In genomic region chr2:70561893-70562292, GRCh38 we compare ENCODE assay signal across 20 cellular contexts. TPM values are rescaled to one million over a fixed set of nuclear protein-coding genes. Genes with fewer than 3 reads are reported as not detected.
DNase-seq lines count a peak whose midpoint lies in the region; ATAC-seq, FAIRE-seq and TF ChIP-seq lines count a peak whose summit lies in the region.
"Had no signal": no experiment of that assay in that cellular context is flagged by ENCODE, and none has a peak within 500 bp of the region (broad histone marks: within the 10 kb centered on the region; RNA-seq: fewer than 3 reads in every experiment).

No MANE protein-coding gene starts in this region.

- H3K36me3 ChIP-seq in GM23248 (ENCODE audit: low read depth), result no peaks in the 10 kb centered on the region

- H3K27me3 ChIP-seq in GM23248 (replicated peaks; ENCODE audit: insufficient read depth), result 0 out of 2 replicates have a peak, but pooled peaks cover 6% of the 10 kb centered on the region

- no peaks in the 10 kb centered on the region for H3F3A ChIP-seq in GM23248 (ENCODE audit: insufficient read depth)

- TF ChIP-seq POLR2A in GM12891 (IDR thresholded peaks at IDR 0.05; ENCODE audit: low read depth, low read length), result no peak

- H3K4me1 ChIP-seq in GM23248 (ENCODE audit: insufficient read depth), result no peaks in the 10 kb centered on the region

- no peaks in the 10 kb centered on the region for H3K79me2 ChIP-seq in GM23248 (ENCODE audit: insufficient read depth)

- in situ Hi-C loops in ACHN (cut with HindIII; ENCODE audit: low pct_ligation_motif_present, low pct_unique_long_range_greater_than_20kb, low sequenced_read_pairs) (no loop called here), GM23248 (cut with MboI) (no loop called here)

- H3K9me3 ChIP-seq in GM23248 (ENCODE audit: low read depth), result no peaks in the 10 kb centered on the region

- no peak overlapping the region for H3K27ac ChIP-seq in GM23248
- H3K27ac ChIP-seq: PC-9, RWPE1 had no signal

- H3K9ac ChIP-seq in GM23248, result no peak overlapping the region

- no peak for FAIRE-seq in GM12891 (lab: Jason Lieb, UNC)
- FAIRE-seq: GM19239 had no signal

- H3K4me3 ChIP-seq in GM23248, result no peak overlapping the region
- H3K4me3 ChIP-seq: PC-9 had no signal

- ATAC-seq in GM18498 (IDR thresholded peaks at IDR 0.05; ENCODE audit: unreplicated experiment) (no peak), HG02938 (IDR thresholded peaks at IDR 0.05; ENCODE audit: unreplicated experiment) (no peak)
- ATAC-seq: CD8-positive, alpha-beta T cell had no signal

- peak; percentile 55 for DNase-seq in ACHN
- DNase-seq in GM23248, result peak; percentile 25
- DNase-seq in NCI-H226, result peak; percentile 64
- DNase-seq in glomerular visceral epithelial cell (ENCODE audit: extremely low spot score), result peak; percentile 40
- DNase-seq in GM12891 (ENCODE audit: insufficient read length, low spot score), result no peak
- no peak for DNase-seq in HT-29 (ENCODE audit: low spot score)
- DNase-seq: Calu3; CD8-positive, alpha-beta T cell; KBM-7; NCI-H1417 treated with DMSO at 0.1 percent for 48 hours; NCI-H187 treated with DMSO at 0.1 percent for 48 hours; NCI-H345; NCI-H524 treated with DMSO at 0.1 percent for 48 hours; PC-9; T-helper 1 cell had no signal

- no peak overlapping the region for H3K4me2 ChIP-seq in GM23248 (ENCODE audit: unreplicated experiment)
- H3K4me2 ChIP-seq: PC-9 had no signal

- no peaks in the 10 kb centered on the region for H4K20me1 ChIP-seq in GM23248 (ENCODE audit: insufficient read depth)

- H3K9me2 ChIP-seq in GM23248 (ENCODE audit: insufficient read depth), result no peaks in the 10 kb centered on the region

- no peak overlapping the region for H2AFZ ChIP-seq in GM23248
- H2AFZ ChIP-seq: PC-9 had no signal

TF ChIP-seq in GM12891, 5 proteins besides CTCF, POLR2A, EP300 and RAD21:
- TF ChIP-seq TAF1 (IDR thresholded peaks at IDR 0.05; ENCODE audit: low read depth, low read length) (no peak), PAX5 (IDR thresholded peaks at IDR 0.05; ENCODE audit: insufficient read depth, low read length, severe bottlenecking) (no peak), POU2F2 (IDR thresholded peaks at IDR 0.05; ENCODE audit: low read depth, low read length) (no peak), POLR2AphosphoS5 (IDR thresholded peaks at IDR 0.05; ENCODE audit: low read depth, low read length) (no peak), SPI1 (IDR thresholded peaks at IDR 0.05; ENCODE audit: low read depth, low read length) (no peak)

RNA-seq across cellular contexts. Expression of gene TGFA, which starts 8.3 kb away (rescaled TPM):
- 14.8 and 17.3 TPM in 2 replicates for total RNA-seq in GM23248 (2014; rRNA removed; shearing (Covaris generic))
- 9.2 and 9.7 TPM in 2 replicates for polyA plus RNA-seq in GM23248 (2016; fragmentation: Nextera tagmentation; extraction: Ambion mirVana)
- not detected for polyA plus RNA-seq in GM12891 (2012; ENCODE audit: low read depth, missing spikeins)
- 37.5 and 43.3 TPM in 2 replicates for total RNA-seq in HT-29 (2014; rRNA removed; shearing (Covaris generic))
- total RNA-seq: G401 had no signal

Comparison
In these comparisons a context has a peak if more than half of its experiments do, and no peak if none do; other contexts are left out.
1. DNase-seq: peak in ACHN (single experiment), GM23248 (single experiment), NCI-H226 (single experiment) and glomerular visceral epithelial cell (single experiment); none in GM12891 (single experiment) and HT-29 (single experiment).